ENCODE assay signal across 17 cellular contexts in the genomic region with DNA sequence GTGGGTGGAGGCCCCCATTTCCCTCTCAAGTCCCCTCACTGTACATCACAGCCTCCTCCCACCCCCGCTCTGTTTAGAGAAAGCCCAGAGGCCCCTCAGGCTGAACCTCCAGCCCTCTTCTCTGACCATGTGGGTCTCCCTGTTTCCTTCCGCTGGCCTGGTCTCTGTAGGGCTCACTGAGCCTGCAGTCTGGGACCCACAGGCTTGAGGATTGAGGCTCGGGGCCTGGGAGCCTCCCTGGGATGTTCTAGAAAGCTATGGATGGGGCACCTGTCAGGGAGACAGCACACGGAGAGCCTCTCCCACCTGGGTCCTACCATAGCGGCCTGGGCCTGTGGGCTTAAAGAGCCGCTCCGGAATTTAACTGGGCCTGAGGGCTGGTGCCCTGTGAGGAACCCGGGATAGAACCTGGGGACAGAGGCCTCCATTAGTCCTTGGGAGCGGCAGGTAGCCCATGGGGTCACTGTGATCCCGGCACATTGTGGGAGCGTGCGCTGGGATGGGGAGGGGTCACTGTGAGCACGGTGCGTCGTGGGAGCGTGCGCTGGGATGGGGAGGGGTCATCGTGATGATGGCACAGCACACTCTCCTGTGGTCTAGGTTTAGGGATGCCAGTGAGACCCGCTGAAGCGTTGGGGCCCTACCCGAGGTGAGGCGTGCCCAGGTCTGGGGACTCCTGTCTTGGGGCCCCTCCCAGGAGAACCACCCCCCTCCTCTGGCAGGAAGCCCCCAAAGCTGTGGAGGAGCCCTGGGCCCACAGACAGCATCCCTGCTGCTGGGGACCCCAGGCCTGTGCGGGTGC. TPM values are rescaled to one million over a fixed set of nuclear protein-coding genes. Genes with fewer than 3 reads are reported as not detected.
DNase-seq lines count a peak whose midpoint lies in the region; ATAC-seq and TF ChIP-seq lines count a peak whose summit lies in the region.
"Had no signal": no experiment of that assay in that cellular context is flagged by ENCODE, and none has a peak within 500 bp of the region (broad histone marks: within the 10 kb centered on the region; RNA-seq: fewer than 3 reads in every experiment).

No MANE protein-coding gene starts in this region.

- no peaks in the 10 kb centered on the region for H3K36me3 ChIP-seq in RWPE2 (ENCODE audit: low read depth)
- no peaks in the 10 kb centered on the region for H3K36me3 ChIP-seq in osteoblast (ENCODE audit: insufficient read depth, low read length)
- H3K36me3 ChIP-seq: SJSA1 had no signal

- no peaks in the 10 kb centered on the region for H4K20me1 ChIP-seq in osteoblast (ENCODE audit: insufficient read depth, low read length)

- no peak for TF ChIP-seq CTCF in Calu3 (IDR thresholded peaks at IDR 0.05; ENCODE audit: unreplicated experiment)
- TF ChIP-seq CTCF in RWPE2 (IDR thresholded peaks at IDR 0.05; ENCODE audit: poor library complexity, severe bottlenecking): no peak
- no peak for TF ChIP-seq CTCF in osteoblast (IDR thresholded peaks at IDR 0.05; ENCODE audit: extremely low read depth, low read depth, low read length)

- H3K27ac ChIP-seq in RWPE2 (ENCODE audit: poor library complexity, severe bottlenecking) (no peak overlapping the region), osteoblast (ENCODE audit: low read depth, low read length) (no peak overlapping the region)
- H3K27ac ChIP-seq: SJSA1 had no signal

- peak overlapping the region; percentile 73 for H3K27ac Mint-ChIP-seq in Calu3 (ENCODE audit: unreplicated experiment)
- H3K27ac Mint-ChIP-seq in stimulated activated memory B cell treated with anti-CD40 and anti-IgM and Interleukin-4, amounts not matched to agents 10 μg/mL and 1 μg/mL and 100 μg/mL, for 72 hours: peak overlapping the region; percentile 64

- peaks cover 36% of the 10 kb centered on the region for H3K27me3 Mint-ChIP-seq in Calu3 (ENCODE audit: unreplicated experiment)
- peaks cover 48% of the 10 kb centered on the region for H3K27me3 Mint-ChIP-seq in stimulated activated memory B cell treated with anti-CD40 and anti-IgM and Interleukin-4, amounts not matched to agents 10 μg/mL and 1 μg/mL and 100 μg/mL, for 72 hours

- no peak overlapping the region for H2AFZ ChIP-seq in osteoblast (ENCODE audit: low read length)

- H3K27me3 ChIP-seq in RWPE2 (ENCODE audit: insufficient read depth, poor library complexity, severe bottlenecking) (peaks cover 8% of the 10 kb centered on the region), osteoblast (ENCODE audit: insufficient read depth, low read length) (peaks cover 17% of the 10 kb centered on the region)

- H3K4me3 Mint-ChIP-seq in Calu3 (ENCODE audit: low read depth, unreplicated experiment): no peak overlapping the region
- no peak overlapping the region for H3K4me3 Mint-ChIP-seq in stimulated activated memory B cell treated with anti-CD40 and anti-IgM and Interleukin-4, amounts not matched to agents 10 μg/mL and 1 μg/mL and 100 μg/mL, for 72 hours

- H3K4me1 Mint-ChIP-seq in Calu3 (ENCODE audit: low read depth, unreplicated experiment): peaks cover 9% of the 10 kb centered on the region
- peaks cover 42% of the 10 kb centered on the region for H3K4me1 Mint-ChIP-seq in stimulated activated memory B cell treated with anti-CD40 and anti-IgM and Interleukin-4, amounts not matched to agents 10 μg/mL and 1 μg/mL and 100 μg/mL, for 72 hours

- no peaks in the 10 kb centered on the region for H3K9me3 ChIP-seq in RWPE2 (ENCODE audit: severe bottlenecking)
- no peaks in the 10 kb centered on the region for H3K9me3 ChIP-seq in osteoblast (ENCODE audit: low read depth, low read length)
- H3K9me3 ChIP-seq: SJSA1 had no signal

- H3K4me3 ChIP-seq in RWPE2 (ENCODE audit: severe bottlenecking): no peak overlapping the region
- H3K4me3 ChIP-seq in osteoblast (ENCODE audit: insufficient read depth, low read length): no peak overlapping the region
- H3K4me3 ChIP-seq: SJSA1 had no signal

- no peaks in the 10 kb centered on the region for H3K4me1 ChIP-seq in RWPE2 (ENCODE audit: insufficient read depth, poor library complexity, severe bottlenecking)
- H3K4me1 ChIP-seq in osteoblast (ENCODE audit: insufficient read depth, low read length): peaks cover 6% of the 10 kb centered on the region

- DNase-seq in Calu3 (no peak), RWPE2 (ENCODE audit: low spot score) (peak; percentile 63), osteoblast (ENCODE audit: insufficient read length, low spot score, missing footprints) (peak; percentile 39), NCI-H510A (lab: John Stamatoyannopoulos, UW) (no peak), GM19238 (ENCODE audit: insufficient read length, low spot score) (no peak), kidney tubule cell (ENCODE audit: low spot score) (no peak)
- DNase-seq: CD4-positive, alpha-beta memory T cell; DND-41; Karpas-422; MV-4-11; NCI-H1105 treated with DMSO at 0.1 percent for 48 hours; NCI-H1694; NCI-H2171; NCI-H524 treated with DMSO at 0.1 percent for 48 hours had no signal

- no peak overlapping the region for H3K4me2 ChIP-seq in osteoblast (ENCODE audit: insufficient read depth, low read length)

- intact Hi-C loops in Calu3 (cut with micrococcal nuclease; ENCODE audit: unreplicated experiment): no loop called here

- H3K9me3 Mint-ChIP-seq in Calu3 (ENCODE audit: low read depth, unreplicated experiment): peaks cover 2% of the 10 kb centered on the region
- peaks cover 6% of the 10 kb centered on the region for H3K9me3 Mint-ChIP-seq in stimulated activated memory B cell treated with anti-CD40 and anti-IgM and Interleukin-4, amounts not matched to agents 10 μg/mL and 1 μg/mL and 100 μg/mL, for 72 hours
- H3K9me3 Mint-ChIP-seq: CD4-positive, alpha-beta memory T cell had no signal

- no TSS peak for BruUV-seq in Calu3 (replicated peaks; lab: Mats Ljungman, UMichigan)

- H3K79me2 ChIP-seq in osteoblast (ENCODE audit: insufficient read depth, low read length): peaks cover 11% of the 10 kb centered on the region

- ATAC-seq in RWPE2 (ENCODE audit: low read depth): no peak
- ATAC-seq in stimulated activated memory B cell treated with anti-CD40 and anti-IgM and Interleukin-4, amounts not matched to agents 10 μg/mL and 1 μg/mL and 100 μg/mL, for 72 hours: no peak
- ATAC-seq: Right ventricle myocardium inferior had no signal

- CTCF ChIA-PET in Calu3 (lab: Charles Lee): no interaction called here

- peaks cover 25% of the 10 kb centered on the region for H3K36me3 Mint-ChIP-seq in Calu3 (ENCODE audit: insufficient read depth, unreplicated experiment)
- H3K36me3 Mint-ChIP-seq in stimulated activated memory B cell treated with anti-CD40 and anti-IgM and Interleukin-4, amounts not matched to agents 10 μg/mL and 1 μg/mL and 100 μg/mL, for 72 hours: peaks cover 11% of the 10 kb centered on the region

RNA-seq across cellular contexts. Expression of a gene that starts 3.7 kb away (rescaled TPM):
- total RNA-seq in Calu3 (2022) (53.7 and 56.5 TPM in 2 replicates), osteoblast (2.7 and 3.3 TPM in 2 replicates)

Comparison
In these comparisons a context has a peak if more than half of its experiments do, and no peak if none do; other contexts are left out.
1. DNase-seq: peak in RWPE2 (single experiment) and osteoblast (single experiment); none in Calu3 (single experiment), NCI-H510A (single experiment), GM19238 (single experiment) and kidney tubule cell (single experiment).
2. RNA of a gene that starts 3.7 kb away (total RNA-seq): 53.7 to 56.5 TPM in Calu3; 2.7 to 3.3 TPM in osteoblast; every median in the first group is over 10 times any median in the second.